8 cellular contexts compared by ENCODE assay signal in genomic region chr14:53011053-53011462, GRCh38.
DNase-seq lines count a peak whose midpoint lies in the region; ATAC-seq, FAIRE-seq and TF ChIP-seq lines count a peak whose summit lies in the region.

No MANE protein-coding gene starts in this region.

- H3K9me3 ChIP-seq in HepG2 (ENCODE audit: low read length) (no peaks in the 10 kb centered on the region), tibial artery (no peaks in the 10 kb centered on the region)

- DNase-seq in LHCN-M2 (ENCODE audit: low read depth), result peak; percentile 100
- DNase-seq in dedifferentiated amniotic fluid mesenchymal stem cell (ENCODE audit: extremely low spot score), result peak; percentile 91
- DNase-seq in HepG2 (ENCODE audit: low spot score), result peak; percentile 53
- DNase-seq in tibial artery, result peak; percentile 83 to 86
- no peak for DNase-seq in DMS79 treated with DMSO at 0.1 percent for 48 hours (lab: John Stamatoyannopoulos, UW)
- no peak for DNase-seq in NCI-H2029 treated with DMSO at 0.1 percent for 48 hours (lab: John Stamatoyannopoulos, UW)

- H2AFZ ChIP-seq in HepG2 (ENCODE audit: low read length), result no peak overlapping the region

- FAIRE-seq in HepG2 (lab: Jason Lieb, UNC), result no peak

- CTCF ChIA-PET in HepG2 (lab: Yijun Ruan, JAX; ENCODE audit: low intra/inter-chr PET ratio, low total read pairs), result no interaction called here

- H3K27me3 ChIP-seq in HepG2 (ENCODE audit: control insufficient read depth in 1 of 2, insufficient read depth in 2 of 2, low read length in 2 of 2) (no peaks in the 10 kb centered on the region; a peak in 1 of 5 replicates), tibial artery (no peaks in the 10 kb centered on the region)

- no peak for TF ChIP-seq POLR2A in HepG2 (IDR thresholded peaks at IDR 0.05; ENCODE audit: insufficient read depth in 1 of 2, low read depth in 2 of 2, low read length in 2 of 2)

- 7% methylated on average over 5 of the region's 7 CpGs for WGBS in HepG2 (ENCODE audit: low lambda C conversion rate)

- H3K36me3 ChIP-seq in HepG2 (replicated peaks in 1 of 2; ENCODE audit: control insufficient read depth in 1 of 2, insufficient read depth in 2 of 2, low read length in 2 of 2), result no peaks in the 10 kb centered on the region
- H3K36me3 ChIP-seq in tibial artery, result no peaks in the 10 kb centered on the region

- no peak for TF ChIP-seq RAD21 in HepG2 (CRISPR knock-in tag; IDR thresholded peaks at IDR 0.05)

- H3K79me2 ChIP-seq in HepG2 (ENCODE audit: insufficient read depth, low read length), result no peaks in the 10 kb centered on the region

- POLR2A ChIA-PET in HepG2 (lab: Yijun Ruan, JAX), result no interaction called here

- no peak for TF ChIP-seq CTCF in HepG2 (CRISPR knock-in tag; IDR thresholded peaks at IDR 0.05)
- no peak for TF ChIP-seq CTCF in tibial artery (IDR thresholded peaks at IDR 0.05)

- H3K4me3 ChIP-seq in HepG2 (replicated peaks in 1 of 3; ENCODE audit: insufficient read depth in 1 of 3, low read depth in 2 of 3, low read length in 3 of 3) (peak overlapping the region in 1 of 3 experiments; percentile 28; a peak in 1 of 6 replicates), tibial artery (no peak overlapping the region)

- in situ Hi-C loops in HepG2 (cut with HindIII; ENCODE audit: extremely low pct_ligation_motif_present, low pct_unique_long_range_greater_than_20kb), result no loop called here

- no peak overlapping the region for H3K9ac ChIP-seq in HepG2 (ENCODE audit: insufficient read depth, low read depth, low read length)

- peaks cover 19% of the 10 kb centered on the region for H3K4me1 ChIP-seq in HepG2 (ENCODE audit: insufficient read depth, low read length)
- H3K4me1 ChIP-seq in tibial artery, result peaks cover 0 to 14% (median 12%) of the 10 kb centered on the region in 4 donors

- peak; percentile 89 for ATAC-seq in HepG2
- ATAC-seq in GM21786 (IDR thresholded peaks at IDR 0.05; ENCODE audit: unreplicated experiment), result no peak
- ATAC-seq in HG03469 (IDR thresholded peaks at IDR 0.05; ENCODE audit: unreplicated experiment), result no peak

- peak overlapping the region; percentile 59 for H3K4me2 ChIP-seq in HepG2 (ENCODE audit: low read depth, low read length)

- intact Hi-C loops in HepG2 (cut with micrococcal nuclease; ENCODE audit: unreplicated experiment) (no loop called here), tibial artery (cut with DNase I; ENCODE audit: low total_unique reads) (no loop called here)

- no peak overlapping the region for H3K27ac ChIP-seq in HepG2 (ENCODE audit: extremely low read length, insufficient read depth, low read length)
- H3K27ac ChIP-seq in tibial artery, result peak overlapping the region; percentile 49 to 57

- BruUV-seq in HepG2 (replicated peaks; lab: Mats Ljungman, UMichigan), result no TSS peak

- H4K20me1 ChIP-seq in HepG2 (ENCODE audit: insufficient read depth, low read length), result no peaks in the 10 kb centered on the region

- no peak for TF ChIP-seq EP300 in HepG2 (IDR thresholded peaks at IDR 0.05; ENCODE audit: low read depth in 2 of 2, low read length in 2 of 2)
- TF ChIP-seq EP300 in HepG2 (CRISPR knock-in tag; IDR thresholded peaks at IDR 0.05; ENCODE audit: borderline replicate concordance), result no peak

TF ChIP-seq in HepG2, 621 proteins besides CTCF, POLR2A, EP300 and RAD21:
- TF ChIP-seq MAFG (CRISPR knock-in tag; IDR thresholded peaks at IDR 0.05) (no peak), SOX6 (IDR thresholded peaks at IDR 0.05) (no peak), SOX6 (CRISPR knock-in tag; IDR thresholded peaks at IDR 0.05) (0 out of 2 replicates have a peak, but pooled peaks have one; percentile 7), GATAD2A (CRISPR knock-in tag; IDR thresholded peaks at IDR 0.05) (peak; percentile 50; the same call in 1 of the 2 replicates), TEAD3 (CRISPR knock-in tag; optimal IDR thresholded peaks at IDR 0.05; ENCODE audit: borderline replicate concordance) (peak; percentile 93), FOSL2 (CRISPR knock-in tag; IDR thresholded peaks at IDR 0.05) (peak; percentile 89), ZBTB21 (CRISPR knock-in tag; IDR thresholded peaks at IDR 0.05) (0 out of 2 replicates have a peak, but pooled peaks have one; percentile 30), SIN3A (IDR thresholded peaks at IDR 0.05; ENCODE audit: borderline replicate concordance, low read depth, low read length) (no peak), ZBTB38 (CRISPR knock-in tag; IDR thresholded peaks at IDR 0.05) (no peak), ATF4 (CRISPR knock-in tag; IDR thresholded peaks at IDR 0.05) (no peak), ZKSCAN5 (CRISPR knock-in tag; IDR thresholded peaks at IDR 0.05) (no peak), MAFK (conservative IDR thresholded peaks at IDR 0.05 in 1 of 2, IDR thresholded peaks at IDR 0.05 in 1 of 2; ENCODE audit: low read length in 2 of 2) (peak in 1 of 2 experiments; percentile 55; a peak in 2 of 4 replicates)
- TF ChIP-seq, protein P1, sequence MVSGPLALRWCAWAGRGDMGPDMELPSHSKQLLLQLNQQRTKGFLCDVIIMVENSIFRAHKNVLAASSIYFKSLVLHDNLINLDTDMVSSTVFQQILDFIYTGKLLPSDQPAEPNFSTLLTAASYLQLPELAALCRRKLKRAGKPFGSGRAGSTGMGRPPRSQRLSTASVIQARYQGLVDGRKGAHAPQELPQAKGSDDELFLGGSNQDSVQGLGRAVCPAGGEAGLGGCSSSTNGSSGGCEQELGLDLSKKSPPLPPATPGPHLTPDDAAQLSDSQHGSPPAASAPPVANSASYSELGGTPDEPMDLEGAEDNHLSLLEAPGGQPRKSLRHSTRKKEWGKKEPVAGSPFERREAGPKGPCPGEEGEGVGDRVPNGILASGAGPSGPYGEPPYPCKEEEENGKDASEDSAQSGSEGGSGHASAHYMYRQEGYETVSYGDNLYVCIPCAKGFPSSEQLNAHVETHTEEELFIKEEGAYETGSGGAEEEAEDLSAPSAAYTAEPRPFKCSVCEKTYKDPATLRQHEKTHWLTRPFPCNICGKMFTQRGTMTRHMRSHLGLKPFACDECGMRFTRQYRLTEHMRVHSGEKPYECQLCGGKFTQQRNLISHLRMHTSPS (CRISPR knock-in tag; IDR thresholded peaks at IDR 0.05; ENCODE audit: low read depth), result no peak
TF ChIP-seq in HepG2: peak in this region for 6.

Comparison
In these comparisons a context has a peak if more than half of its experiments do, and no peak if none do; other contexts are left out.
1. DNase-seq: peak in LHCN-M2 (single experiment), dedifferentiated amniotic fluid mesenchymal stem cell (single experiment), HepG2 (single experiment) and tibial artery (2 of 2); none in DMS79 treated with DMSO at 0.1 percent for 48 hours (single experiment) and NCI-H2029 treated with DMSO at 0.1 percent for 48 hours (single experiment).